ENCODE assay signal across 13 cellular contexts in genomic region chr1:62318756-62319544, GRCh38. TPM values are rescaled to one million over a fixed set of nuclear protein-coding genes. Genes with fewer than 3 reads are reported as not detected.
A peak's percentile ranks its signal among the peaks of the same experiment; 100 is the strongest.
DNase-seq lines count a peak whose midpoint lies in the region; ATAC-seq, FAIRE-seq and TF ChIP-seq lines count a peak whose summit lies in the region.
"Had no signal": no experiment of that assay in that cellular context is flagged by ENCODE, and none has a peak within 500 bp of the region (broad histone marks: within the 10 kb centered on the region; RNA-seq: fewer than 3 reads in every experiment).

TSS of gene KANK4 (minus strand) at chr1:62319434. CDS start at chr1:62281564, 37,870 bp downstream.

- H3K27ac ChIP-seq in lung (ENCODE audit: low read depth in 1 of 2, low read length in 1 of 2) (no peak within 1 kb of the TSS), thymus (ENCODE audit: low read depth) (no peak within 1 kb of the TSS), caudate nucleus (ENCODE audit: low read depth, low read length) (no peak within 1 kb of the TSS)

- H3K9me3 ChIP-seq in lung (ENCODE audit: control insufficient read depth in 2 of 2, insufficient read depth in 1 of 2, low read length in 1 of 2) = no peaks in the 10 kb centered on the region
- H3K9me3 ChIP-seq in thymus (ENCODE audit: control insufficient read depth) = no peaks in the 10 kb centered on the region

- peak within 1 kb of the TSS; percentile 35 for H3K4me3 ChIP-seq in bronchial epithelial cell (ENCODE audit: low read depth, low read length)
- H3K4me3 ChIP-seq in lung = no peak within 1 kb of the TSS
- peak within 1 kb of the TSS; percentile 31 for H3K4me3 ChIP-seq in thymus (ENCODE audit: low read length)

- FAIRE-seq in bronchial epithelial cell (lab: Jason Lieb, UNC) = no peak
- FAIRE-seq: islet of Langerhans had no signal

- peaks cover 7% of the 10 kb centered on the region for H3K27me3 ChIP-seq in bronchial epithelial cell (ENCODE audit: control insufficient read depth, insufficient read depth, low read length)
- H3K27me3 ChIP-seq in lung (ENCODE audit: control insufficient read depth, insufficient read depth) = no peaks in the 10 kb centered on the region
- H3K27me3 ChIP-seq in thymus (ENCODE audit: control insufficient read depth, insufficient read depth) = peaks cover 28% of the 10 kb centered on the region

- TF ChIP-seq CTCF in bronchial epithelial cell (IDR thresholded peaks at IDR 0.05; ENCODE audit: insufficient read depth, low read length, severe bottlenecking) (no peak), lung (IDR thresholded peaks at IDR 0.05; ENCODE audit: control extremely low read depth, extremely low read depth) (no peak)

- 0 to 2% methylated on average over 73 to 84 of the region's 84 CpGs for WGBS in lung, 2 donors
- 2% methylated on average over 84 of the region's 84 CpGs for WGBS in thymus

- ATAC-seq in lung (ENCODE audit: insufficient read depth, low FRiP score) = peak; percentile 30
- no peak for ATAC-seq in GM19023 (IDR thresholded peaks at IDR 0.05; ENCODE audit: unreplicated experiment)

- H3K36me3 ChIP-seq in bronchial epithelial cell (ENCODE audit: control insufficient read depth, insufficient read depth, low read length) = no peaks in the 10 kb centered on the region
- H3K36me3 ChIP-seq in lung (ENCODE audit: control insufficient read depth in 2 of 2, insufficient read depth in 2 of 2, low read length in 2 of 2) = no peaks in the 10 kb centered on the region
- no peaks in the 10 kb centered on the region for H3K36me3 ChIP-seq in thymus (ENCODE audit: control insufficient read depth, insufficient read depth)

- H3K4me1 ChIP-seq in lung (ENCODE audit: control insufficient read depth in 2 of 2, insufficient read depth in 2 of 2, low read length in 2 of 2) (peaks cover 0 to 6% of the 10 kb centered on the region in 2 donors), thymus (ENCODE audit: control insufficient read depth, insufficient read depth, low read length) (no peaks in the 10 kb centered on the region)

- DNase-seq in NCI-H82 (lab: John Stamatoyannopoulos, UW) (peak; percentile 30), NCI-H82 treated with DMSO at 0.1 percent for 48 hours (lab: John Stamatoyannopoulos, UW; ENCODE audit: unreplicated experiment) (no peak), bronchial epithelial cell (ENCODE audit: low read depth) (no peak), lung (ENCODE audit: low spot score) (no peak), mesenteric fat pad (ENCODE audit: low spot score) (no peak), caudate nucleus (lab: John Stamatoyannopoulos, UW) (no peak)
- DNase-seq: activated effector memory CD4-positive, alpha-beta T cell treated with Interleukin-2 at 50 U/mL for 16 hours; HFFc6; stimulated activated naive CD4-positive, alpha-beta T cell had no signal

RNA-seq across cellular contexts. Expression of gene KANK4, which starts in this region (rescaled TPM):
- total RNA-seq in bronchial epithelial cell (0.13 and 0.26 TPM in 2 replicates), lung (10 to 100 TPM in 1 of 2 donors, 1 to 10 TPM in 1; 1.6 to 11.4 TPM), mesenteric fat pad (2.7 TPM)
- polyA plus RNA-seq in lung (under 1 TPM; 0.10 to 0.35 TPM), thymus (0.21 TPM)
- total RNA-seq: CD4-positive, CD25-positive, alpha-beta regulatory T cell; HFFc6 had no signal
- polyA plus RNA-seq: CD4-positive, CD25-positive, alpha-beta regulatory T cell had no signal
